Comparison of ENCODE assay signal across 16 cellular contexts in the genomic region with DNA sequence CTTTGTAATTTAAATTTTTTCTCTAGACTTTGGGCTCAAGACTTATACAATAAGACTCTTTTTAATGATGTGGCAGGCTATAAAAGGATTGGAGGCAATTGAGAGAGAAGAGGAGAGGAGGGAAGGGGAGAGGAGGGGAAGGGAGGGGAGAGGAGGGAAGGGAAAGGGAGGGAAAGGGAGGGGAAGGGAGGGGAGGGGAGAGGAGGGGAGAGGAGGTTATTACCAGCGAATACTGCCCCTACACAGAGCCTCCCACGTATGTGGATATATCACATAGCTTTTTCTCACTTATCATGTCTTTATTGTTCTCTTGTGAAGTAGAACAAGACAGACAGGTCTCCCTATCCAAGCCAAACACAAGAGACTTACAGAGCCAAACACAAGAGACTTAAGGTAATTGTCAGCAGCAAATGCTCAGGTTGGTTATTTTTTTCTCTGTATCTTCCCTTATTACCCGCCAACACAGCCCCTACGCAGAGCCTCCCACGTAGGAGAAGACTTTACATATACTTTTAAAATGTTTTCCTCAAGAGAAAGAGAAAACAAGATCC.
DNase-seq lines count a peak whose midpoint lies in the region; FAIRE-seq and TF ChIP-seq lines count a peak whose summit lies in the region.
"Had no signal": no experiment of that assay in that cellular context is flagged by ENCODE, and none has a peak within 500 bp of the region (broad histone marks: within the 10 kb centered on the region; RNA-seq: fewer than 3 reads in every experiment).

No MANE protein-coding gene starts in this region.

- CTCF ChIA-PET in mammary epithelial cell (lab: Charles Lee; ENCODE audit: low non-redundant PET) = no interaction called here

- H3K4me3 Mint-ChIP-seq in mesothelial cell of epicardium = no peak overlapping the region
- H3K4me3 Mint-ChIP-seq: activated CD4-positive, alpha-beta T cell treated with anti-CD3 and anti-CD28 coated beads, Interleukin-2, amount 10 ng/mL, durations not matched to agents 24 days and 14 days; activated naive CD8-positive, alpha-beta T cell treated with anti-CD3 and anti-CD28 coated beads for 36 hours; T-cell had no signal

- H3K9me3 Mint-ChIP-seq in mesothelial cell of epicardium = no peaks in the 10 kb centered on the region
- H3K9me3 Mint-ChIP-seq: activated CD4-positive, alpha-beta T cell treated with anti-CD3 and anti-CD28 coated beads, Interleukin-2, amount 10 ng/mL, durations not matched to agents 24 days and 14 days; activated naive CD8-positive, alpha-beta T cell treated with anti-CD3 and anti-CD28 coated beads for 36 hours; T-cell had no signal

- no peaks in the 10 kb centered on the region for H3K9me3 ChIP-seq in breast epithelium
- no peaks in the 10 kb centered on the region for H3K9me3 ChIP-seq in mammary epithelial cell (replicated peaks; ENCODE audit: insufficient read depth, low read length)
- no peaks in the 10 kb centered on the region for H3K9me3 ChIP-seq in adipocyte (ENCODE audit: control insufficient read depth, low read length)
- no peaks in the 10 kb centered on the region for H3K9me3 ChIP-seq in tibial nerve
- H3K9me3 ChIP-seq: lower lobe of right lung had no signal

- no TSS peak for BruUV-seq in mammary epithelial cell (replicated peaks; lab: Mats Ljungman, UMichigan)

- H3K36me3 ChIP-seq in breast epithelium (no peaks in the 10 kb centered on the region), mammary epithelial cell (ENCODE audit: insufficient read depth, low read length) (no peaks in the 10 kb centered on the region), adipocyte (ENCODE audit: control insufficient read depth, insufficient read depth, low read length, severe bottlenecking) (no peaks in the 10 kb centered on the region), tibial nerve (no peaks in the 10 kb centered on the region)
- H3K36me3 ChIP-seq: lower lobe of right lung had no signal

- H3K4me1 ChIP-seq in breast epithelium = no peaks in the 10 kb centered on the region
- H3K4me1 ChIP-seq in mammary epithelial cell (ENCODE audit: insufficient read depth, low read length) = peaks cover 17% of the 10 kb centered on the region
- H3K4me1 ChIP-seq in adipocyte (ENCODE audit: control insufficient read depth, insufficient read depth, low read length) = peaks cover 65% of the 10 kb centered on the region
- H3K4me1 ChIP-seq in tibial nerve = peaks cover 0 to 49% (median 7%) of the 10 kb centered on the region in 4 donors

- H3K4me2 ChIP-seq in mammary epithelial cell (ENCODE audit: insufficient read depth, low read depth, low read length) = no peak overlapping the region

- H3K79me2 ChIP-seq in mammary epithelial cell (ENCODE audit: insufficient read depth, low read length) = no peaks in the 10 kb centered on the region

- H3K27me3 ChIP-seq in breast epithelium (no peaks in the 10 kb centered on the region), mammary epithelial cell (ENCODE audit: insufficient read depth, low read length) (no peaks in the 10 kb centered on the region), adipocyte (replicated peaks; ENCODE audit: control insufficient read depth, insufficient read depth, low read length) (no peaks in the 10 kb centered on the region), tibial nerve (no peaks in the 10 kb centered on the region)
- H3K27me3 ChIP-seq: foreskin keratinocyte had no signal

- dilution Hi-C loops in mammary epithelial cell (cut with HindIII; ENCODE audit: low sequenced_read_pairs) = no loop called here

- DNase-seq in breast epithelium (ENCODE audit: low spot score in 2 of 2) (no peak), mammary epithelial cell (no peak), adipocyte (ENCODE audit: low read depth) (no peak), mesothelial cell of epicardium (ENCODE audit: low spot score in 2 of 2, unreplicated experiment in 2 of 2) (no peak), tibial nerve (ENCODE audit: low spot score in 2 of 2) (no peak), DMS 273 (lab: John Stamatoyannopoulos, UW; ENCODE audit: unreplicated experiment) (no peak), DMS53 treated with DMSO at 0.1 percent for 48 hours (lab: John Stamatoyannopoulos, UW; ENCODE audit: unreplicated experiment) (no peak), GM12892 (ENCODE audit: insufficient read length) (no peak)
- DNase-seq: cerebellar nuclear complex, GOT3, lower lobe of right lung had no signal

- no peak for TF ChIP-seq POLR2A in breast epithelium (IDR thresholded peaks at IDR 0.05)
- no peak for TF ChIP-seq POLR2A in tibial nerve (IDR thresholded peaks at IDR 0.05)
- TF ChIP-seq POLR2A in GM12892 (IDR thresholded peaks at IDR 0.05; ENCODE audit: low read depth, low read length) = no peak

- H2AFZ ChIP-seq in mammary epithelial cell (ENCODE audit: low read depth, low read length) = no peak overlapping the region

- no peak for FAIRE-seq in GM12892 (lab: Jason Lieb, UNC)

- no peak for TF ChIP-seq CTCF in breast epithelium (IDR thresholded peaks at IDR 0.05)
- no peak for TF ChIP-seq CTCF in mammary epithelial cell (conservative IDR thresholded peaks at IDR 0.05 in 1 of 2, IDR thresholded peaks at IDR 0.05 in 1 of 2; ENCODE audit: extremely low read depth in 1 of 2, insufficient read depth in 1 of 2, low read depth in 1 of 2, low read length in 2 of 2)
- TF ChIP-seq CTCF in mesothelial cell of epicardium (IDR thresholded peaks at IDR 0.05; ENCODE audit: unreplicated experiment) = no peak
- no peak for TF ChIP-seq CTCF in tibial nerve (IDR thresholded peaks at IDR 0.05)

- intact Hi-C loops in breast epithelium (cut with DNase I; ENCODE audit: low total_unique reads) = loop anchor here (10.0 kb wide), 2 partner anchors 544 to 834 kb away; a partner anchor contains a TSS
- intact Hi-C loops in mammary epithelial cell (cut with micrococcal nuclease) = loop anchor here (1.0 to 10.0 kb wide), 2 partner anchors 762 to 824 kb away; no protein-coding TSS in a partner anchor

- H3K27ac Mint-ChIP-seq in mesothelial cell of epicardium = peak overlapping the region; percentile 86
- H3K27ac Mint-ChIP-seq: activated CD4-positive, alpha-beta T cell treated with anti-CD3 and anti-CD28 coated beads, Interleukin-2, amount 10 ng/mL, durations not matched to agents 24 days and 14 days; activated naive CD8-positive, alpha-beta T cell treated with anti-CD3 and anti-CD28 coated beads for 36 hours; T-cell had no signal

- H4K20me1 ChIP-seq in mammary epithelial cell (ENCODE audit: insufficient read depth, low read length) = no peaks in the 10 kb centered on the region

- in situ Hi-C loops in mammary epithelial cell (cut with MboI; ENCODE audit: low sequenced_read_pairs in 2 of 2) = loop anchor here in 1 of 2 donors (25.0 kb wide), 1 partner anchor 547 kb away; a partner anchor contains a TSS

- 97% methylated on average over 3 of the region's 5 CpGs for WGBS in mammary epithelial cell (ENCODE audit: low coverage, missing lambda C conversion rate)
- 57 to 62% methylated on average over 5 of the region's 5 CpGs for WGBS in tibial nerve, 2 donors

- H3K27ac ChIP-seq in breast epithelium (peak overlapping the region; percentile 35 to 90), mammary epithelial cell (ENCODE audit: insufficient read depth, low read depth, low read length) (no peak overlapping the region), tibial nerve (peak overlapping the region in 3 of 4 donors; percentile 28 to 73 (median 57))
- H3K27ac ChIP-seq: epithelial cell of prostate, foreskin keratinocyte, lower lobe of right lung had no signal

- H3K9ac ChIP-seq in mammary epithelial cell (ENCODE audit: insufficient read depth, low read length) (no peak overlapping the region), adipocyte (ENCODE audit: low read length) (peak overlapping the region; percentile 70)

- H3K36me3 Mint-ChIP-seq in mesothelial cell of epicardium = no peaks in the 10 kb centered on the region
- H3K36me3 Mint-ChIP-seq: activated naive CD8-positive, alpha-beta T cell treated with anti-CD3 and anti-CD28 coated beads for 36 hours; T-cell had no signal

- TF ChIP-seq EP300 in tibial nerve (IDR thresholded peaks at IDR 0.05) = no peak

- no peaks in the 10 kb centered on the region for H3K27me3 Mint-ChIP-seq in mesothelial cell of epicardium (ENCODE audit: low read depth)

- no peak overlapping the region for H3K4me3 ChIP-seq in breast epithelium
- H3K4me3 ChIP-seq in mammary epithelial cell (replicated peaks in 1 of 3; ENCODE audit: insufficient read depth in 1 of 3, low read depth in 2 of 3, low read length in 3 of 3) = no peak overlapping the region
- H3K4me3 ChIP-seq in adipocyte (ENCODE audit: low read length) = no peak overlapping the region
- no peak overlapping the region for H3K4me3 ChIP-seq in tibial nerve
- H3K4me3 ChIP-seq: lower lobe of right lung had no signal

- peaks cover 36% of the 10 kb centered on the region for H3K4me1 Mint-ChIP-seq in mesothelial cell of epicardium
- H3K4me1 Mint-ChIP-seq: activated naive CD8-positive, alpha-beta T cell treated with anti-CD3 and anti-CD28 coated beads for 36 hours had no signal
